Comparison of ENCODE assay signal across 21 cellular contexts in genomic region chrX:16797841-16798240, GRCh38. TPM values are rescaled to one million over a fixed set of nuclear protein-coding genes. Genes with fewer than 3 reads are reported as not detected.
DNase-seq lines count a peak whose midpoint lies in the region; TF ChIP-seq lines count a peak whose summit lies in the region.
"Had no signal": no experiment of that assay in that cellular context is flagged by ENCODE, and none has a peak within 500 bp of the region (broad histone marks: within the 10 kb centered on the region; RNA-seq: fewer than 3 reads in every experiment).

No MANE protein-coding gene starts in this region.

- no peaks in the 10 kb centered on the region for H4K20me1 ChIP-seq in osteoblast (ENCODE audit: insufficient read depth, low read length)

- peaks cover 6% of the 10 kb centered on the region; the same call in 1 of the 2 replicates for H3K36me3 ChIP-seq in ACC112 (ENCODE audit: insufficient read depth, low read length)
- peaks cover 8% of the 10 kb centered on the region for H3K36me3 ChIP-seq in osteoblast (ENCODE audit: insufficient read depth, low read length)

- H3K4me1 Mint-ChIP-seq in osteocyte (ENCODE audit: unreplicated experiment) = no peaks in the 10 kb centered on the region
- H3K4me1 Mint-ChIP-seq: GM23338 had no signal

- H3K36me3 Mint-ChIP-seq in osteocyte (ENCODE audit: unreplicated experiment) = peaks cover 20% of the 10 kb centered on the region

- peaks cover 5% of the 10 kb centered on the region for H3K4me1 ChIP-seq in ACC112 (ENCODE audit: control insufficient read depth, insufficient read depth, low read length, unreplicated experiment)
- H3K4me1 ChIP-seq in osteoblast (ENCODE audit: insufficient read depth, low read length) = no peaks in the 10 kb centered on the region

- H3K27me3 ChIP-seq in ACC112 (ENCODE audit: insufficient read depth, low read length) (no peaks in the 10 kb centered on the region), HL-60 (ENCODE audit: insufficient read depth, poor library complexity, severe bottlenecking) (no peaks in the 10 kb centered on the region), osteoblast (ENCODE audit: insufficient read depth, low read length) (no peaks in the 10 kb centered on the region)

- TF ChIP-seq CTCF in HL-60 (IDR thresholded peaks at IDR 0.05; ENCODE audit: insufficient read depth, low read length) = no peak
- TF ChIP-seq CTCF in osteoblast (IDR thresholded peaks at IDR 0.05; ENCODE audit: extremely low read depth, low read depth, low read length) = no peak
- no peak for TF ChIP-seq CTCF in osteocyte (IDR thresholded peaks at IDR 0.05)

- H2AFZ ChIP-seq in ACC112 (ENCODE audit: low read length, unreplicated experiment) (no peak overlapping the region), osteoblast (ENCODE audit: low read length) (no peak overlapping the region)
- H2AFZ ChIP-seq: GM23338 had no signal

- H3K4me3 ChIP-seq in ACC112 (ENCODE audit: low read depth, low read length) = no peak overlapping the region
- no peak overlapping the region for H3K4me3 ChIP-seq in HL-60 (replicated peaks; ENCODE audit: insufficient read depth, low read length)
- no peak overlapping the region for H3K4me3 ChIP-seq in osteoblast (ENCODE audit: insufficient read depth, low read length)
- H3K4me3 ChIP-seq: GM23338 had no signal

- no peaks in the 10 kb centered on the region for H3K9me3 ChIP-seq in osteoblast (ENCODE audit: low read depth, low read length)

- H3K27me3 Mint-ChIP-seq in osteocyte (ENCODE audit: unreplicated experiment) = no peaks in the 10 kb centered on the region
- H3K27me3 Mint-ChIP-seq: B cell had no signal

- no peaks in the 10 kb centered on the region for H3K9me3 Mint-ChIP-seq in osteocyte (ENCODE audit: unreplicated experiment)
- H3K9me3 Mint-ChIP-seq: GM23338 had no signal

- H3K79me2 ChIP-seq in ACC112 (ENCODE audit: control insufficient read depth, insufficient read depth, low read length, unreplicated experiment) (peaks cover 19% of the 10 kb centered on the region), osteoblast (ENCODE audit: insufficient read depth, low read length) (peaks cover 24% of the 10 kb centered on the region)

- H3K27ac Mint-ChIP-seq in osteocyte (ENCODE audit: unreplicated experiment) = no peak overlapping the region
- H3K27ac Mint-ChIP-seq: B cell, GM23338 had no signal

- H3K4me2 ChIP-seq in osteoblast (ENCODE audit: insufficient read depth, low read length) = no peak overlapping the region
- H3K4me2 ChIP-seq: GM23338, KMS-11 had no signal

- H3K27ac ChIP-seq in ACC112 (ENCODE audit: low read depth, low read length) (peak overlapping the region; percentile 63), HL-60 (replicated peaks) (peak overlapping the region; percentile 36; the same call in 1 of the 2 replicates), osteoblast (ENCODE audit: low read depth, low read length) (peak overlapping the region; percentile 36)
- H3K27ac ChIP-seq: KMS-11 had no signal

- no peak overlapping the region for H3K4me3 Mint-ChIP-seq in osteocyte (ENCODE audit: unreplicated experiment)
- H3K4me3 Mint-ChIP-seq: B cell, CD14-positive monocyte, GM23338 had no signal

- DNase-seq in HL-60 (ENCODE audit: low read depth in 1 of 2, low spot score in 1 of 2) (no peak), epidermal melanocyte (ENCODE audit: insufficient read length, low spot score) (peak; percentile 22), osteoblast (ENCODE audit: insufficient read length, low spot score, missing footprints) (no peak), NCI-H128 (lab: John Stamatoyannopoulos, UW; ENCODE audit: unreplicated experiment) (no peak), osteocyte (ENCODE audit: extremely low spot score, unreplicated experiment) (no peak), KG1 (lab: John Stamatoyannopoulos, UW) (no peak)
- DNase-seq: DMS53; EL; HCEC 1CT; NCI-H1092 treated with DMSO at 0.1 percent for 48 hours; NCI-H146; NCI-H2029 treated with DMSO at 0.1 percent for 48 hours; NCI-H226; NCI-H510A treated with DMSO at 0.1 percent for 48 hours; NCI-H748 treated with DMSO at 0.1 percent for 48 hours; NK-92 treated with Interleukin-12 subunit alpha and Interleukin-12 subunit beta, amount 100 ng/mL, for 24 hours had no signal

RNA-seq across cellular contexts. Expression of gene TXLNG, which starts 11.6 kb away (rescaled TPM):
- total RNA-seq in osteoblast (5.1 and 10.3 TPM in 2 replicates), osteocyte (13.9 and 14.7 TPM in 2 replicates)
